8 cellular contexts compared by ENCODE assay signal in genomic region chr17:30950669-30951399, GRCh38. TPM values are rescaled to one million over a fixed set of nuclear protein-coding genes. Genes with fewer than 3 reads are reported as not detected.
DNase-seq lines count a peak whose midpoint lies in the region; ATAC-seq and TF ChIP-seq lines count a peak whose summit lies in the region.
"Had no signal": no experiment of that assay in that cellular context is flagged by ENCODE, and none has a peak within 500 bp of the region (broad histone marks: within the 10 kb centered on the region; RNA-seq: fewer than 3 reads in every experiment).

No MANE protein-coding gene starts in this region.

- peaks cover 4% of the 10 kb centered on the region; the same call in 1 of the 2 replicates for H3K4me1 ChIP-seq in IMR-90 (ENCODE audit: control insufficient read depth, insufficient read depth, low read length)
- H3K4me1 ChIP-seq in hepatocyte (ENCODE audit: insufficient read depth) = no peaks in the 10 kb centered on the region
- peaks cover 6 to 17% (median 12%) of the 10 kb centered on the region in 4 donors for H3K4me1 ChIP-seq in transverse colon
- H3K4me1 ChIP-seq in SJCRH30 = no peaks in the 10 kb centered on the region

- no peak overlapping the region for H2BK5ac ChIP-seq in IMR-90 (ENCODE audit: low read depth, low read length, poor library complexity, severe bottlenecking)

- POLR2A ChIA-PET in IMR-90 (lab: Charles Lee; ENCODE audit: unreplicated experiment) = no interaction called here

- intact Hi-C loops in IMR-90 (cut with micrococcal nuclease) (no loop called here), transverse colon (cut with DNase I; ENCODE audit: low total_unique reads) (no loop called here)

- no peak for TF ChIP-seq RAD21 in IMR-90 (IDR thresholded peaks at IDR 0.05; ENCODE audit: low read length)

- CTCF ChIA-PET in IMR-90 (lab: Yijun Ruan, JAX) = no interaction called here

- no peaks in the 10 kb centered on the region for H3K9me2 ChIP-seq in hepatocyte (replicated peaks; ENCODE audit: insufficient read depth)

- H3K9me3 Mint-ChIP-seq in activated T-cell treated with anti-CD3 and anti-CD28 coated beads, Interleukin-2, amount 50 U/mL, for 4 hours = no peaks in the 10 kb centered on the region

- H3K4me2 ChIP-seq in IMR-90 (ENCODE audit: low read depth, low read length) (no peak overlapping the region), hepatocyte (no peak overlapping the region)

- dilution Hi-C loops in IMR-90 (cut with HindIII; ENCODE audit: low sequenced_read_pairs, unreplicated experiment) = no loop called here

- TF ChIP-seq POLR2A in IMR-90 (IDR thresholded peaks at IDR 0.05; ENCODE audit: low read depth, low read length) (no peak), transverse colon (IDR thresholded peaks at IDR 0.05) (no peak)

- H2AFZ ChIP-seq in IMR-90 (replicated peaks; ENCODE audit: low read length, poor library complexity) = peak overlapping the region; percentile 16
- no peak overlapping the region for H2AFZ ChIP-seq in hepatocyte

- no peaks in the 10 kb centered on the region for H3K9me1 ChIP-seq in IMR-90 (ENCODE audit: insufficient read depth, low read length)

- H3K4ac ChIP-seq in IMR-90 (ENCODE audit: low read depth, low read length) = no peak overlapping the region; the same call in 1 of the 2 replicates

- H3K4me3 Mint-ChIP-seq in activated T-cell treated with anti-CD3 and anti-CD28 coated beads, Interleukin-2, amount 50 U/mL, for 4 hours = no peak overlapping the region

- DNase-seq in IMR-90 = peak; percentile 93
- DNase-seq in hepatocyte (ENCODE audit: low spot score) = peak; percentile 91
- DNase-seq in transverse colon = peak; percentile 91
- no peak for DNase-seq in SJCRH30
- no peak for DNase-seq in activated T-cell treated with anti-CD3 and anti-CD28 coated beads, Interleukin-2, amount 50 U/mL, for 4 hours
- no peak for DNase-seq in GM13977 (ENCODE audit: low spot score)

- BruUV-seq in IMR-90 (replicated peaks; lab: Mats Ljungman, UMichigan) = no TSS peak

- no peak overlapping the region for H2AK5ac ChIP-seq in IMR-90 (ENCODE audit: low read depth, low read length)

- no peaks in the 10 kb centered on the region for H3K79me2 ChIP-seq in hepatocyte

- H3K4me1 Mint-ChIP-seq in activated T-cell treated with anti-CD3 and anti-CD28 coated beads, Interleukin-2, amount 50 U/mL, for 4 hours (ENCODE audit: low read depth) = peaks cover 4% of the 10 kb centered on the region

- no peak overlapping the region for H3K14ac ChIP-seq in IMR-90 (replicated peaks; ENCODE audit: low read depth, low read length)

- H3K36me3 Mint-ChIP-seq in activated T-cell treated with anti-CD3 and anti-CD28 coated beads, Interleukin-2, amount 50 U/mL, for 4 hours (ENCODE audit: insufficient read depth) = no peaks in the 10 kb centered on the region

- no peaks in the 10 kb centered on the region for H3K79me1 ChIP-seq in IMR-90 (ENCODE audit: low read depth in 1 of 2, low read length in 2 of 2)

- H3K23ac ChIP-seq in IMR-90 (ENCODE audit: low read depth, low read length) = no peak overlapping the region

- no peak overlapping the region for H2BK120ac ChIP-seq in IMR-90 (ENCODE audit: low read depth, low read length)

- H3K9me3 ChIP-seq in IMR-90 (ENCODE audit: control insufficient read depth, insufficient read depth, low read length) (no peaks in the 10 kb centered on the region), hepatocyte (ENCODE audit: low read depth) (no peaks in the 10 kb centered on the region), transverse colon (no peaks in the 10 kb centered on the region), SJCRH30 (replicated peaks) (no peaks in the 10 kb centered on the region)

- WGBS in IMR-90 (ENCODE audit: extremely low coverage in 2 of 2, insufficient read length in 1 of 2), 2 experiments = 70% methylated on average over 3 of the region's 9 CpGs; no CpG with 5 or more reads in 1 of the 2 experiments
- 75% methylated on average over 9 of the region's 9 CpGs for WGBS in hepatocyte (ENCODE audit: low lambda C conversion rate, missing lambda C conversion rate)
- 43 to 75% methylated on average over 4 to 9 of the region's 9 CpGs for WGBS in transverse colon (ENCODE audit: low coverage in 1 of 2), 2 donors

- H3K27ac ChIP-seq in IMR-90 (ENCODE audit: insufficient read depth, low read length) (no peak overlapping the region), hepatocyte (peak overlapping the region; percentile 81), transverse colon (peak overlapping the region; percentile 73 to 80 (median 74)), SJCRH30 (no peak overlapping the region)
- H3K27ac ChIP-seq: HL-60 had no signal

- H2BK15ac ChIP-seq in IMR-90 (ENCODE audit: low read depth, low read length) = no peak overlapping the region

- no peak for TF ChIP-seq EP300 in transverse colon (IDR thresholded peaks at IDR 0.05; ENCODE audit: low read depth)

- no peaks in the 10 kb centered on the region for H4K20me1 ChIP-seq in IMR-90 (ENCODE audit: insufficient read depth, low read length)
- H4K20me1 ChIP-seq in hepatocyte (ENCODE audit: insufficient read depth, poor library complexity, severe bottlenecking) = no peaks in the 10 kb centered on the region

- H3K36me3 ChIP-seq in IMR-90 (ENCODE audit: control insufficient read depth, insufficient read depth, low read length) (no peaks in the 10 kb centered on the region), hepatocyte (replicated peaks; ENCODE audit: insufficient read depth, low read depth) (no peaks in the 10 kb centered on the region), transverse colon (no peaks in the 10 kb centered on the region), SJCRH30 (no peaks in the 10 kb centered on the region)

- no peak overlapping the region for H4K91ac ChIP-seq in IMR-90 (ENCODE audit: insufficient read depth, low read depth, low read length)

- H3K27me3 Mint-ChIP-seq in activated T-cell treated with anti-CD3 and anti-CD28 coated beads, Interleukin-2, amount 50 U/mL, for 4 hours (ENCODE audit: low read depth) = no peaks in the 10 kb centered on the region

- in situ Hi-C loops in IMR-90 (cut with MboI; ENCODE audit: low sequenced_read_pairs) (no loop called here), transverse colon (cut with MboI; ENCODE audit: low pct_ligation_motif_present in 1 of 4, low pct_unique_long_range_greater_than_20kb in 1 of 4, low sequenced_read_pairs in 3 of 4) (no loop called here), GM13977 (cut with MboI; ENCODE audit: low pct_unique_long_range_greater_than_20kb, low sequenced_read_pairs, unreplicated experiment) (no loop called here)

- ATAC-seq in IMR-90 (ENCODE audit: low read depth) (peak; percentile 98), SK-N-SH treated with all-trans-retinoic acid at 6 μM for 48 hours (peak; percentile 97)
- no peak for ATAC-seq in activated T-cell treated with anti-CD3 and anti-CD28 coated beads, Interleukin-2, amount 50 U/mL, for 4 hours

- no peak overlapping the region for H3K9ac ChIP-seq in IMR-90 (ENCODE audit: low read depth, low read length)

- no peak overlapping the region for H2BK20ac ChIP-seq in IMR-90 (ENCODE audit: low read depth, low read length)

- no peak overlapping the region for H3K56ac ChIP-seq in IMR-90 (ENCODE audit: extremely low read depth, insufficient read depth, low read length)

- no peak overlapping the region for H4K5ac ChIP-seq in IMR-90 (ENCODE audit: low read depth, low read length)

- TF ChIP-seq CTCF in IMR-90 (conservative IDR thresholded peaks at IDR 0.05; ENCODE audit: low read depth, low read length) (no peak), hepatocyte (IDR thresholded peaks at IDR 0.05; ENCODE audit: poor library complexity) (no peak), transverse colon (IDR thresholded peaks at IDR 0.05) (no peak), GM13977 (IDR thresholded peaks at IDR 0.05; ENCODE audit: extremely low read depth, insufficient read depth, missing control alignments) (no peak)

- H3K4me3 ChIP-seq in IMR-90 (ENCODE audit: insufficient read depth, low read depth, low read length) (no peak overlapping the region), hepatocyte (no peak overlapping the region), transverse colon (no peak overlapping the region), SJCRH30 (no peak overlapping the region)

- H3K27me3 ChIP-seq in IMR-90 (ENCODE audit: control insufficient read depth, insufficient read depth, low read length) = no peaks in the 10 kb centered on the region; the same call in 1 of the 2 replicates
- no peaks in the 10 kb centered on the region for H3K27me3 ChIP-seq in hepatocyte
- no peaks in the 10 kb centered on the region for H3K27me3 ChIP-seq in transverse colon
- H3K27me3 ChIP-seq in SJCRH30 = no peaks in the 10 kb centered on the region

- peak overlapping the region; percentile 93 for H2AK9ac ChIP-seq in IMR-90 (replicated peaks; ENCODE audit: low read depth, low read length, poor library complexity)

- no peak overlapping the region for H3K18ac ChIP-seq in IMR-90 (ENCODE audit: low read depth, low read length)

- 0 out of 4 replicates have a peak overlapping the region, but pooled peaks of 1 of the 2 experiments have one; percentile 23 for H4K8ac ChIP-seq in IMR-90 (ENCODE audit: low read depth in 2 of 2, low read length in 2 of 2)

RNA-seq across cellular contexts. Expression of gene RNF135, which starts 20.0 kb away (rescaled TPM):
- total RNA-seq in IMR-90 (2012; rRNA removed) (5.3 and 5.9 TPM in 2 replicates), hepatocyte (7.6 and 8.9 TPM in 2 replicates), transverse colon (10 to 100 TPM in 3 of 4 donors, 1 to 10 TPM in 1; 9.0 to 34.1 (median 25.0) TPM)
- polyA plus RNA-seq in IMR-90 (2012; rRNA removed) (8.6 and 9.0 TPM in 2 replicates), hepatocyte (10.1 and 16.7 TPM in 2 replicates)
- polyA plus RNA-seq in IMR-90 (2012; cell fraction: cytosol; rRNA removed) = 8.2 and 8.4 TPM in 2 replicates
- 5.9 and 8.5 TPM in 2 replicates for polyA plus RNA-seq in IMR-90 (2012; cell fraction: nucleus; rRNA removed; ENCODE audit: low replicate concordance)
- 1.0 and 1.1 TPM in 2 replicates for total RNA-seq in SJCRH30 (2014; rRNA removed; shearing (Covaris generic))
- 1 to 10 TPM; 4.2 to 4.8 (median 4.7) TPM for total RNA-seq in activated T-cell treated with anti-CD3 and anti-CD28 coated beads, Interleukin-2, amount 50 U/mL, for 4 hours

RNA-seq across cellular contexts. Expression of gene ADAP2, which starts 29.1 kb away (rescaled TPM):
- total RNA-seq in IMR-90 (2012; rRNA removed) (0.90 and 1.1 TPM in 2 replicates), hepatocyte (1.2 and 1.5 TPM in 2 replicates), transverse colon (10 to 100 TPM in 2 of 4 donors, 1 to 10 TPM in 1, not detected in 1; 8.6 to 12.3 (median 11.9) TPM)
- polyA plus RNA-seq in IMR-90 (2012; rRNA removed) (0.90 and 1.2 TPM in 2 replicates), hepatocyte (0.61 and 0.70 TPM in 2 replicates)
- polyA plus RNA-seq in IMR-90 (2012; cell fraction: cytosol; rRNA removed) = 0.79 and 6.5 TPM in 2 replicates
- polyA plus RNA-seq in IMR-90 (2012; cell fraction: nucleus; rRNA removed; ENCODE audit: low replicate concordance) = 1.6 and 1.9 TPM in 2 replicates
- total RNA-seq in SJCRH30 (2014; rRNA removed; shearing (Covaris generic)) = 0.30 TPM in 1 of 2 replicates, not detected in the other
- total RNA-seq in activated T-cell treated with anti-CD3 and anti-CD28 coated beads, Interleukin-2, amount 50 U/mL, for 4 hours = 1 to 10 TPM in 2 of 3 donors, under 1 TPM in 1; 0.95 to 1.4 (median 1.1) TPM

RNA-seq across cellular contexts. Expression of gene TEFM, which starts 44.8 kb away (rescaled TPM):
- 13.8 and 17.8 TPM in 2 replicates for total RNA-seq in IMR-90 (2012; rRNA removed)
- 4.8 and 7.9 TPM in 2 replicates for polyA plus RNA-seq in IMR-90 (2012; rRNA removed)
- 2.4 and 3.0 TPM in 2 replicates for polyA plus RNA-seq in IMR-90 (2012; cell fraction: cytosol; rRNA removed)
- 1.1 and 11.9 TPM in 2 replicates for polyA plus RNA-seq in IMR-90 (2012; cell fraction: nucleus; rRNA removed; ENCODE audit: low replicate concordance)
- total RNA-seq in hepatocyte = 18.3 and 19.2 TPM in 2 replicates
- 14.2 and 21.3 TPM in 2 replicates for polyA plus RNA-seq in hepatocyte
- 10 to 100 TPM in 2 of 4 donors, 1 to 10 TPM in 2; 1.8 to 15.0 (median 8.9) TPM for total RNA-seq in transverse colon
- total RNA-seq in SJCRH30 (2014; rRNA removed; shearing (Covaris generic)) = 16.0 and 18.1 TPM in 2 replicates
- 10 to 100 TPM; 12.1 to 15.9 (median 14.2) TPM for total RNA-seq in activated T-cell treated with anti-CD3 and anti-CD28 coated beads, Interleukin-2, amount 50 U/mL, for 4 hours

Comparison
In these comparisons a context has a peak if more than half of its experiments do, and no peak if none do; other contexts are left out.
1. ATAC-seq: peak in IMR-90 (single experiment) and SK-N-SH treated with all-trans-retinoic acid at 6 μM for 48 hours (single experiment); none in activated T-cell treated with anti-CD3 and anti-CD28 coated beads, Interleukin-2, amount 50 U/mL, for 4 hours (0 of 2).
2. DNase-seq: peak in IMR-90 (single experiment), hepatocyte (single experiment) and transverse colon (single experiment); none in SJCRH30 (0 of 2), activated T-cell treated with anti-CD3 and anti-CD28 coated beads, Interleukin-2, amount 50 U/mL, for 4 hours (single experiment) and GM13977 (single experiment).
3. H3K27ac ChIP-seq: peak in hepatocyte (single experiment) and transverse colon (4 of 4); none in IMR-90 (single experiment) and SJCRH30 (single experiment).